ENCODE assay signal across 8 cellular contexts in the genomic region with DNA sequence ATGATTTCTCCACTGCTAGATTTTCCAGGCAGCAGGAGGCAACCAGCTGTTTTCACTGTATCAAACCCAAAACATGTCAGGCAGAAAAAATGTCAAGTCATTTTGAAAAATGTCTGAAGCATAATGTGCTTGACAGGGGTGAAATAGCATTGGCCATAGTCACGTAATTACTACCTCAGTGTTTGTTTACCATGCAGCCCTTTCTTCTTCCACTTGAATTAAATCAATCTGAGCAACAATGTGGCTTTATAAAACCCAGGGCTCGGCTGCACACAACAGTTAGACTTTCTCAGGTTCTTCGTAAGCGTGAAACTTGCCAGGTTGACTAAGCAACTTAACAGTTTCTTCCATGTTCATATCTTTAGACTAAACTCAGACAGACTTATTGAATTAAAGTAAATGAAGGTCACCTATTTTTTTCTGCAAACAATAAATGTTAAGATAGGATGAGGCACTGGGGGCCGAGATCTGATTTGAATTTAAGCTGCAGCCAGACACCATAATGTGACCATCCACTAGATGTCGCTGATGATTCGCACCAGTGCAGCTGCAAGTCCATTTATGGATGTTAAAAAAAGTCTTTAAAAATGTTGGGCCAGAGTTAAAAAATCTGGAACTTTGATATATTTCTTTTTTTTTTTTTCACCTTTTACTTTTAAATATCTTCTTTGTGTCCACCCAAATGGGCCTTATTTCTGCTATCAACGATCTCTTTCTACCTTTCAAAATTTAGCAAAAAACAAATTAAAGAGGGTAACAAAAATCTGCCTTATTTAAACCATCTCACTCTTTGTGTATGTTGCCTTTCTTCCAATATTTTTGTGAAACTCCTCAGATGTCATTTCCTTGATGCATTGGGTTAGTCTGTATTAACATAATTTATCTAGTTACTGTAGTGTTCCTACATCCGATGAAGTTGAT.
DNase-seq lines count a peak whose midpoint lies in the region; ATAC-seq and TF ChIP-seq lines count a peak whose summit lies in the region.

No MANE protein-coding gene starts in this region.

- H3K27me3 ChIP-seq in OCI-LY1 (ENCODE audit: insufficient read depth, low read length) = no peaks in the 10 kb centered on the region

- peaks cover 65% of the 10 kb centered on the region for H3K4me1 Mint-ChIP-seq in brain

- no peaks in the 10 kb centered on the region for H3K36me3 Mint-ChIP-seq in brain

- no peak overlapping the region for H3K4me2 ChIP-seq in OCI-LY1 (ENCODE audit: low read length)

- H3K4me3 Mint-ChIP-seq in brain = peak overlapping the region; percentile 6 to 61 (median 37)

- TF ChIP-seq CTCF in OCI-LY1 (IDR thresholded peaks at IDR 0.05; ENCODE audit: low read length) (peak; percentile 87), brain (conservative IDR thresholded peaks at IDR 0.05) (peak; percentile 90 to 95)

- no peak overlapping the region for H3K27ac ChIP-seq in OCI-LY1 (ENCODE audit: low read depth, low read length, poor library complexity, severe bottlenecking)

- no peaks in the 10 kb centered on the region for H3K36me3 ChIP-seq in OCI-LY1 (ENCODE audit: insufficient read depth, low read length)

- peaks cover 0 to 3% (median 0%) of the 10 kb centered on the region in 5 experiments for H3K9me3 Mint-ChIP-seq in brain

- no peak for ATAC-seq in GM21786 (IDR thresholded peaks at IDR 0.05; ENCODE audit: unreplicated experiment)

- H3K27ac Mint-ChIP-seq in brain = peak overlapping the region in 2 of 5 experiments; percentile 74 to 85

- no peaks in the 10 kb centered on the region for H3K79me2 ChIP-seq in OCI-LY1 (ENCODE audit: insufficient read depth, low read length)

- no peaks in the 10 kb centered on the region for H3K9me3 ChIP-seq in OCI-LY1 (ENCODE audit: low read length)

- DNase-seq in activated CD8-positive, alpha-beta memory T cell treated with anti-CD3 and anti-CD28 coated beads, Interleukin-2, amount 50 U/mL, for 48 hours = peak; percentile 59
- no peak for DNase-seq in activated CD8-positive, alpha-beta memory T cell treated with anti-CD3 and anti-CD28 coated beads for 24 hours
- DNase-seq in HuH-7 (ENCODE audit: low spot score) (peak; percentile 8), iPS-NIHi7 (ENCODE audit: extremely low spot score) (peak; percentile 67)
- peak; percentile 59 for DNase-seq in stimulated activated CD4-positive, alpha-beta T cell treated with anti-CD3 and anti-CD28 coated beads, Interleukin-15, amount 100 ng/mL, for 24 hours

- no peaks in the 10 kb centered on the region for H4K20me1 ChIP-seq in OCI-LY1 (ENCODE audit: insufficient read depth, low read length)

- H3K4me3 ChIP-seq in OCI-LY1 (ENCODE audit: low read depth, low read length, poor library complexity, severe bottlenecking) = no peak overlapping the region

- H3F3A ChIP-seq in OCI-LY1 (ENCODE audit: insufficient read depth, low read length) = no peaks in the 10 kb centered on the region

- no peak overlapping the region for H3K9ac ChIP-seq in OCI-LY1 (ENCODE audit: low read length)

- peaks cover 7% of the 10 kb centered on the region for H3K27me3 Mint-ChIP-seq in brain

- no peak overlapping the region for H2AFZ ChIP-seq in OCI-LY1 (ENCODE audit: low read length)

- no peaks in the 10 kb centered on the region for H3K9me2 ChIP-seq in OCI-LY1 (ENCODE audit: low read depth, low read length)

- no peaks in the 10 kb centered on the region for H3K4me1 ChIP-seq in OCI-LY1 (ENCODE audit: insufficient read depth, low read length, severe bottlenecking)
